8 cellular contexts compared by ENCODE assay signal in genomic region chr12:7092229-7092985, GRCh38. TPM values are rescaled to one million over a fixed set of nuclear protein-coding genes. Genes with fewer than 3 reads are reported as not detected.
DNase-seq lines count a peak whose midpoint lies in the region; ATAC-seq, FAIRE-seq and TF ChIP-seq lines count a peak whose summit lies in the region.

TSS of gene C1R (minus strand) at chr12:7092445. CDS start at chr12:7092388, 57 bp downstream.

- DNase-seq in NCI-H1417 (lab: John Stamatoyannopoulos, UW) (peak; percentile 25 to 82 (median 61)), NCI-H1417 treated with DMSO at 0.1 percent for 48 hours (lab: John Stamatoyannopoulos, UW) (no peak), NCI-H1048 (lab: John Stamatoyannopoulos, UW) (peak; percentile 60), cerebellar cortex (ENCODE audit: low spot score) (peak; percentile 68), kidney (peak; percentile 96)
- DNase-seq in stimulated activated CD4-positive, alpha-beta T cell treated with anti-CD3 and anti-CD28 coated beads, Interleukin-15, amount 100 ng/mL, for 1 hour (ENCODE audit: low read depth in 1 of 2, low spot score in 1 of 2), result peak; percentile 38 to 54

- TF ChIP-seq CTCF in kidney (IDR thresholded peaks at IDR 0.05; ENCODE audit: borderline replicate concordance, extremely low read depth, insufficient read depth), result peak; percentile 76

- H3K9me3 ChIP-seq in kidney (ENCODE audit: control insufficient read depth in 1 of 2, low read length in 2 of 2), result no peaks in the 10 kb centered on the region

- peak within 1 kb of the TSS; percentile 20 to 64 for H3K27ac ChIP-seq in kidney (ENCODE audit: low read depth in 2 of 2, low read length in 2 of 2)

- intact Hi-C loops in kidney (cut with DNase I), result loop anchor here (10.0 kb wide), 1 partner anchor 148 kb away; the partner anchor contains the start of genes C12orf57 and RNU7-1

- H3K9ac ChIP-seq in kidney (ENCODE audit: low read length in 2 of 2), result peak within 1 kb of the TSS in 1 of 2 donors; percentile 70

- peak; percentile 50 for FAIRE-seq in kidney (lab: Jason Lieb, UNC)

- ATAC-seq in activated CD4-positive, CD25-positive, alpha-beta regulatory T cell treated with anti-CD3 and anti-CD28 coated beads, Interleukin-2, amount 50 U/mL, for 24 hours, result peak; percentile 67 to 79
- ATAC-seq in HG03025 (IDR thresholded peaks at IDR 0.05; ENCODE audit: low FRiP score, unreplicated experiment), result no peak

- H3K36me3 ChIP-seq in kidney (ENCODE audit: control insufficient read depth in 1 of 2, insufficient read depth in 2 of 2, low read length in 2 of 2), result no peaks in the 10 kb centered on the region

- H3K4me3 ChIP-seq in kidney (ENCODE audit: low read length in 2 of 2), result peak within 1 kb of the TSS; percentile 63 to 80

- peaks cover 0 to 11% of the 10 kb centered on the region in 2 donors for H3K4me1 ChIP-seq in kidney (ENCODE audit: control insufficient read depth in 1 of 2, insufficient read depth in 1 of 2, low read depth in 1 of 2, low read length in 2 of 2)

RNA-seq across cellular contexts. Expression of gene C1R, which starts in this region (rescaled TPM):
- total RNA-seq in kidney, result 514 TPM
- polyA plus RNA-seq in kidney (ENCODE audit: insufficient read depth, low read depth, low replicate concordance), result 183 TPM
